1 cellular context compared by ENCODE assay signal in the genomic region with DNA sequence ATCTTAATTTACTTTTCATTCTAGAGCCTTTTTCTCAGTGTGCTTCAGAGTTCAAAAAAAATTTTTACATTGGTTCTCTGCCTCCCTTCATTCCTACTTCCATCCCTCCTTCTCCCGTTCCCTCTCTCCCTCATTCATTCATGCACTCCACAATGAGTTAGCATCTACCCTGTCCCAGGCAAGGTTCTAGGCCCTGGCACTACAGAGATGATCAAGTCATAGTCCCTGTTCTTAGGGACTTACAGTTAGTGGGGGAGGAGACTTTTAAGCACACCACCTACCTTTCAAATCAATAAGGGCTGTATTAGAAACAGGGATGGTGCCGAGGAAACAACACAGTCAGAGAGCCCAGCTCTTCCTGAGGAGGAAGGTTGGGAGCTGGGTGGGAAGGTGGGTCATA.
TF ChIP-seq lines count a peak whose summit lies in the region.

No MANE protein-coding gene starts in this region.

TF ChIP-seq in H1, 55 proteins besides CTCF, POLR2A, EP300 and RAD21:
- TF ChIP-seq POU5F1 (IDR thresholded peaks at IDR 0.05; ENCODE audit: low read depth, low read length): no peak
- no peak for TF ChIP-seq YY1 (IDR thresholded peaks at IDR 0.05; ENCODE audit: low read depth, low read length)
- no peak for TF ChIP-seq SUZ12 (IDR thresholded peaks at IDR 0.05; ENCODE audit: low read length)
- TF ChIP-seq BCL11A (IDR thresholded peaks at IDR 0.05; ENCODE audit: low read depth in 2 of 2, low read length in 2 of 2): no peak
- TF ChIP-seq FOSL1 (IDR thresholded peaks at IDR 0.05; ENCODE audit: insufficient read depth, low read depth, low read length): no peak
- TF ChIP-seq JUND (IDR thresholded peaks at IDR 0.05; ENCODE audit: low read length): no peak
TF ChIP-seq in H1: peak in this region for 0.
